ENCODE assay signal across 8 cellular contexts in the genomic region with DNA sequence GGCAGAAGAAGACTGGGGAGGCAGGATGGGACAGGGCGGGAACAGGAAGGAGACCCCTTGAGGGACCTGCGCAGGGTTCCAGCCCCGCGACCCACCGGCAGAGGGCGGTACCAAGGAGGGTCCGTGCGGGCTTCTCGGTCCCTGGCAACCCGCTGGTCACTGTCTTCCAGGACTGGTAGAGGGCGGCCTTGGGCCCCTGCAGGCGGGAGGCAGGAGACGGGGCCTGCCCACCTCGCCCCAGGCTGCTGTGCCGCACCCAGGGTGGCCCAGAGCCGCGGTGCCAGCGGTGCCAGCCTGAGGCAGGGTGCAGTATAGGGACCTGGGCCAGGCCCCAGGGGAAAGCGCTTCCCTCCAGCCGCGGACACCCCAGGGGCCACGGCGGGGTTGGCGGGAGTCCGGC.
DNase-seq lines count a peak whose midpoint lies in the region; ATAC-seq lines count a peak whose summit lies in the region.

No MANE protein-coding gene starts in this region.

- peaks cover 0 to 3% of the 10 kb centered on the region in 2 donors for H3K4me1 ChIP-seq in mucosa of rectum (ENCODE audit: control insufficient read depth in 2 of 2, insufficient read depth in 2 of 2, low read length in 2 of 2)

- no peaks in the 10 kb centered on the region for H3K36me3 ChIP-seq in mucosa of rectum (ENCODE audit: control insufficient read depth in 2 of 2, insufficient read depth in 2 of 2, low read length in 2 of 2)

- H3K27me3 ChIP-seq in mucosa of rectum (ENCODE audit: control insufficient read depth in 2 of 2, insufficient read depth in 2 of 2, low read length in 2 of 2) = no peaks in the 10 kb centered on the region

- peak overlapping the region; percentile 24 to 35 for H3K9ac ChIP-seq in mucosa of rectum (ENCODE audit: low read depth in 1 of 2, low read length in 2 of 2)

- H3K36me3 Mint-ChIP-seq in effector memory CD8-positive, alpha-beta T cell (ENCODE audit: insufficient read depth) = no peaks in the 10 kb centered on the region

- H3K27ac Mint-ChIP-seq in effector memory CD8-positive, alpha-beta T cell = no peak overlapping the region

- peak; percentile 71 to 74 for DNase-seq in activated CD4-positive, alpha-beta T cell treated with anti-CD3 and anti-CD28 coated beads, Interleukin-2, amount 50 U/mL, for 48 hours
- DNase-seq in effector memory CD8-positive, alpha-beta T cell = peak; percentile 35 to 39 (median 36)
- DNase-seq in stimulated activated CD8-positive, alpha-beta memory T cell treated with anti-CD3 and anti-CD28 coated beads, Interleukin-4, amount 100 ng/mL, for 24 hours (ENCODE audit: low read depth) = peak; percentile 44
- DNase-seq in NCI-H2029 (lab: John Stamatoyannopoulos, UW) (no peak), NCI-H146 (lab: John Stamatoyannopoulos, UW) (no peak)

- peak overlapping the region in 1 of 2 donors; percentile 36 for H3K4me3 ChIP-seq in mucosa of rectum (ENCODE audit: low read length in 2 of 2)

- H3K9me3 ChIP-seq in mucosa of rectum (ENCODE audit: control insufficient read depth in 2 of 2, low read length in 2 of 2) = no peaks in the 10 kb centered on the region

- peaks cover 0 to 3% of the 10 kb centered on the region in 2 donors for H3K4me1 Mint-ChIP-seq in effector memory CD8-positive, alpha-beta T cell (ENCODE audit: low read depth in 2 of 2)

- peak; percentile 48 for ATAC-seq in GM18907 (IDR thresholded peaks at IDR 0.05; ENCODE audit: unreplicated experiment)
- peak; percentile 57 for ATAC-seq in effector memory CD8-positive, alpha-beta T cell (replicated peaks)
- ATAC-seq in HG03045 (IDR thresholded peaks at IDR 0.05; ENCODE audit: unreplicated experiment) = no peak

- H3K9me3 Mint-ChIP-seq in effector memory CD8-positive, alpha-beta T cell = no peaks in the 10 kb centered on the region

- H3K4me3 Mint-ChIP-seq in effector memory CD8-positive, alpha-beta T cell = no peak overlapping the region

- peaks cover 7 to 16% of the 10 kb centered on the region in 2 donors for H3K27me3 Mint-ChIP-seq in effector memory CD8-positive, alpha-beta T cell

- no peak overlapping the region for H3K27ac ChIP-seq in mucosa of rectum (ENCODE audit: low read depth in 2 of 2, low read length in 2 of 2)

Comparison
In these comparisons a context has a peak if more than half of its experiments do, and no peak if none do; other contexts are left out.
1. DNase-seq: peak in activated CD4-positive, alpha-beta T cell treated with anti-CD3 and anti-CD28 coated beads, Interleukin-2, amount 50 U/mL, for 48 hours (2 of 2), effector memory CD8-positive, alpha-beta T cell (3 of 3) and stimulated activated CD8-positive, alpha-beta memory T cell treated with anti-CD3 and anti-CD28 coated beads, Interleukin-4, amount 100 ng/mL, for 24 hours (single experiment); none in NCI-H2029 (single experiment) and NCI-H146 (single experiment).